28 cellular contexts compared by ENCODE assay signal in the genomic region with DNA sequence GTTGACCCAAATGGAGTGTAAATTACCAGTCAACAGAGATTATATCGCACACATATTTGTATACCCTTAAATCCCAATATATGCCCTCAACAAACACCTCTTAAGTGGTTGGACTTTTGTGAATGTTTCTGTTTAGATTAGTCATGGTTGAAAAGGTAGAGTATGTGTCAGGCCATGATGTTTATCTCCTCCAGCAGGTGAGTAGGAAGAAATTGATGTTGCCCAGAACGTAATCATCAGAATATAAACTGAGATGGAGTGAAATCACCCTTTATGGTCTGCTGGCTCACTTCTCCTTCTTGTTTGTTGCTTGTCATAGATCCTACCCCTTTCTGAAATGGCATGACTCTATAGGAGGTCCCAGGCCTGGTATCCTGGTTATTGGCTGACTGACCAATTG.
"Had no signal": no experiment of that assay in that cellular context is flagged by ENCODE, and none has a peak within 500 bp of the region (broad histone marks: within the 10 kb centered on the region; RNA-seq: fewer than 3 reads in every experiment).

No MANE protein-coding gene starts in this region.

- H3K27me3 Mint-ChIP-seq: activated CD4-positive, alpha-beta memory T cell treated with anti-CD3 and anti-CD28 coated beads for 36 hours; activated naive CD4-positive, alpha-beta T cell treated with anti-CD3 and anti-CD28 coated beads, Interleukin-2, amount 50 U/mL, for 24 hours had no signal

- H3K9me3 Mint-ChIP-seq: activated CD4-positive, alpha-beta memory T cell treated with anti-CD3 and anti-CD28 coated beads for 36 hours; activated CD4-positive, alpha-beta T cell treated with anti-CD3 and anti-CD28 coated beads, Interleukin-2, amount 10 ng/mL, durations not matched to agents 7 days and 5 days; activated naive CD4-positive, alpha-beta T cell treated with anti-CD3 and anti-CD28 coated beads, Interleukin-2, amount 50 U/mL, for 24 hours had no signal

- H3K27ac ChIP-seq: body of pancreas, cardiac muscle cell, coronary artery, Peyer's patch, RWPE1, SJSA1 had no signal

- H3K36me3 Mint-ChIP-seq: activated CD4-positive, alpha-beta memory T cell treated with anti-CD3 and anti-CD28 coated beads for 36 hours; activated naive CD4-positive, alpha-beta T cell treated with anti-CD3 and anti-CD28 coated beads, Interleukin-2, amount 50 U/mL, for 24 hours had no signal

- H3K4me1 ChIP-seq: body of pancreas, Peyer's patch had no signal

- H3K4me3 Mint-ChIP-seq: activated CD4-positive, alpha-beta memory T cell treated with anti-CD3 and anti-CD28 coated beads for 36 hours; activated CD4-positive, alpha-beta T cell treated with anti-CD3 and anti-CD28 coated beads, Interleukin-2, amount 10 ng/mL, durations not matched to agents 7 days and 5 days; activated naive CD4-positive, alpha-beta T cell treated with anti-CD3 and anti-CD28 coated beads, Interleukin-2, amount 50 U/mL, for 24 hours had no signal

- H3K4me3 ChIP-seq: body of pancreas, cardiac muscle cell, coronary artery, K562, Peyer's patch, SJSA1 had no signal

- H3K27ac Mint-ChIP-seq: activated CD4-positive, alpha-beta memory T cell treated with anti-CD3 and anti-CD28 coated beads for 36 hours; activated CD4-positive, alpha-beta T cell treated with anti-CD3 and anti-CD28 coated beads, Interleukin-2, amount 10 ng/mL, durations not matched to agents 7 days and 5 days; activated naive CD4-positive, alpha-beta T cell treated with anti-CD3 and anti-CD28 coated beads, Interleukin-2, amount 50 U/mL, for 24 hours had no signal

- DNase-seq: activated CD4-positive, alpha-beta memory T cell treated with anti-CD3 and anti-CD28 coated beads for 36 hours; activated CD4-positive, alpha-beta T cell treated with anti-CD3 and anti-CD28 coated beads for 1 hour; activated CD4-positive, alpha-beta T cell treated with anti-CD3 and anti-CD28 coated beads, Interleukin-2, amount 10 ng/mL, durations not matched to agents 7 days and 5 days; activated CD8-positive, alpha-beta memory T cell treated with anti-CD3 and anti-CD28 coated beads for 24 hours; activated effector memory CD4-positive, alpha-beta T cell treated with Interleukin-2 at 50 U/mL for 16 hours; activated naive CD4-positive, alpha-beta T cell; activated T-cell treated with anti-CD3 and anti-CD28 coated beads for 4 hours; aorta; body of pancreas; Karpas-422; NCI-H1092; NCI-H1930; NCI-H2171; NCI-H2227 treated with DMSO at 0.1 percent for 48 hours; NCI-H446 treated with DMSO at 0.1 percent for 48 hours; NCI-H524 treated with DMSO at 0.1 percent for 48 hours; NK-92 treated with Interleukin-12 subunit alpha and Interleukin-12 subunit beta, amount 100 ng/mL, for 24 hours; OCI-M1; Peyer's patch; SHP77; SW 1271 had no signal

- H3K27me3 ChIP-seq: body of pancreas, Peyer's patch, SJSA1 had no signal

- H3K36me3 ChIP-seq: cardiac muscle cell, Peyer's patch, SJSA1 had no signal

- H3K9me3 ChIP-seq: body of pancreas, Peyer's patch, SJSA1 had no signal

- ATAC-seq: body of pancreas, K562, SK-N-SH treated with all-trans-retinoic acid at 6 μM for 48 hours had no signal
